Comparison of ENCODE assay signal across 10 cellular contexts in genomic region chr6:99416892-99417767, GRCh38. TPM values are rescaled to one million over a fixed set of nuclear protein-coding genes. Genes with fewer than 3 reads are reported as not detected.
DNase-seq lines count a peak whose midpoint lies in the region; ATAC-seq and TF ChIP-seq lines count a peak whose summit lies in the region.
"Had no signal": no experiment of that assay in that cellular context is flagged by ENCODE, and none has a peak within 500 bp of the region (broad histone marks: within the 10 kb centered on the region; RNA-seq: fewer than 3 reads in every experiment).

No MANE protein-coding gene starts in this region.

- peak overlapping the region; percentile 49 for H3K27ac Mint-ChIP-seq in activated CD8-positive, alpha-beta memory T cell treated with anti-CD3 and anti-CD28 coated beads, Interleukin-2, amount 10 ng/mL, durations not matched to agents 7 days and 5 days
- peak overlapping the region; percentile 80 for H3K27ac Mint-ChIP-seq in stimulated activated memory B cell treated with anti-CD40 and anti-IgM and Interleukin-4, amounts not matched to agents 10 μg/mL and 1 μg/mL and 100 μg/mL, for 72 hours
- H3K27ac Mint-ChIP-seq in activated CD4-positive, alpha-beta T cell treated with anti-CD3 and anti-CD28 coated beads, Interleukin-2, amount 10 ng/mL, durations not matched to agents 24 days and 14 days: no peak overlapping the region

- no peak for DNase-seq in activated CD8-positive, alpha-beta memory T cell treated with anti-CD3 and anti-CD28 coated beads, Interleukin-2, amount 10 ng/mL, durations not matched to agents 7 days and 5 days
- no peak for DNase-seq in activated CD8-positive, alpha-beta memory T cell treated with anti-CD3 and anti-CD28 coated beads for 24 hours
- DNase-seq in NCI-H510A treated with DMSO at 0.1 percent for 48 hours (lab: John Stamatoyannopoulos, UW): no peak
- DNase-seq in activated CD4-positive, alpha-beta T cell treated with anti-CD3 and anti-CD28 coated beads, Interleukin-2, amount 10 ng/mL, durations not matched to agents 24 days and 14 days: no peak
- DNase-seq in erythroblast (lab: John Stamatoyannopoulos, UW): no peak
- DNase-seq: stimulated activated CD4-positive, alpha-beta T cell treated with anti-CD3 and anti-CD28 coated beads, Interleukin-15, amount 100 ng/mL, for 24 hours; uterus had no signal

- H3K9me3 Mint-ChIP-seq in activated CD8-positive, alpha-beta memory T cell treated with anti-CD3 and anti-CD28 coated beads, Interleukin-2, amount 10 ng/mL, durations not matched to agents 7 days and 5 days (ENCODE audit: low read depth): no peaks in the 10 kb centered on the region
- no peaks in the 10 kb centered on the region for H3K9me3 Mint-ChIP-seq in stimulated activated memory B cell treated with anti-CD40 and anti-IgM and Interleukin-4, amounts not matched to agents 10 μg/mL and 1 μg/mL and 100 μg/mL, for 72 hours
- H3K9me3 Mint-ChIP-seq in activated CD4-positive, alpha-beta T cell treated with anti-CD3 and anti-CD28 coated beads, Interleukin-2, amount 10 ng/mL, durations not matched to agents 24 days and 14 days: no peaks in the 10 kb centered on the region

- intact Hi-C loops in activated CD4-positive, alpha-beta T cell treated with anti-CD3 and anti-CD28 coated beads, Interleukin-2, amount 10 ng/mL, durations not matched to agents 24 days and 14 days (cut with micrococcal nuclease): no loop called here

- CTCF ChIA-PET in activated CD8-positive, alpha-beta memory T cell treated with anti-CD3 and anti-CD28 coated beads, Interleukin-2, amount 10 ng/mL, durations not matched to agents 7 days and 5 days (lab: Charles Lee): interaction anchor here (0.9 to 1.2 kb wide), 4 partner anchors 9 to 82 kb away, joined by 3 to 5 read pairs (median 4); partner anchors contain the start of gene COQ3

- TF ChIP-seq POLR2A in erythroblast (IDR thresholded peaks at IDR 0.05; ENCODE audit: low read length): no peak

- no peaks in the 10 kb centered on the region for H3K27me3 Mint-ChIP-seq in activated CD8-positive, alpha-beta memory T cell treated with anti-CD3 and anti-CD28 coated beads, Interleukin-2, amount 10 ng/mL, durations not matched to agents 7 days and 5 days
- no peaks in the 10 kb centered on the region for H3K27me3 Mint-ChIP-seq in stimulated activated memory B cell treated with anti-CD40 and anti-IgM and Interleukin-4, amounts not matched to agents 10 μg/mL and 1 μg/mL and 100 μg/mL, for 72 hours
- H3K27me3 Mint-ChIP-seq in activated CD4-positive, alpha-beta T cell treated with anti-CD3 and anti-CD28 coated beads, Interleukin-2, amount 10 ng/mL, durations not matched to agents 24 days and 14 days: no peaks in the 10 kb centered on the region

- H3K4me1 Mint-ChIP-seq in activated CD8-positive, alpha-beta memory T cell treated with anti-CD3 and anti-CD28 coated beads, Interleukin-2, amount 10 ng/mL, durations not matched to agents 7 days and 5 days: peaks cover 33% of the 10 kb centered on the region
- H3K4me1 Mint-ChIP-seq in stimulated activated memory B cell treated with anti-CD40 and anti-IgM and Interleukin-4, amounts not matched to agents 10 μg/mL and 1 μg/mL and 100 μg/mL, for 72 hours: peaks cover 54% of the 10 kb centered on the region
- H3K4me1 Mint-ChIP-seq in activated CD4-positive, alpha-beta T cell treated with anti-CD3 and anti-CD28 coated beads, Interleukin-2, amount 10 ng/mL, durations not matched to agents 24 days and 14 days: peaks cover 29% of the 10 kb centered on the region

- peak overlapping the region; percentile 30 for H3K4me3 Mint-ChIP-seq in activated CD8-positive, alpha-beta memory T cell treated with anti-CD3 and anti-CD28 coated beads, Interleukin-2, amount 10 ng/mL, durations not matched to agents 7 days and 5 days
- peak overlapping the region; percentile 58 for H3K4me3 Mint-ChIP-seq in stimulated activated memory B cell treated with anti-CD40 and anti-IgM and Interleukin-4, amounts not matched to agents 10 μg/mL and 1 μg/mL and 100 μg/mL, for 72 hours
- no peak overlapping the region for H3K4me3 Mint-ChIP-seq in activated CD4-positive, alpha-beta T cell treated with anti-CD3 and anti-CD28 coated beads, Interleukin-2, amount 10 ng/mL, durations not matched to agents 24 days and 14 days

- H3K36me3 Mint-ChIP-seq in activated CD8-positive, alpha-beta memory T cell treated with anti-CD3 and anti-CD28 coated beads, Interleukin-2, amount 10 ng/mL, durations not matched to agents 7 days and 5 days: peaks cover 33% of the 10 kb centered on the region
- H3K36me3 Mint-ChIP-seq in stimulated activated memory B cell treated with anti-CD40 and anti-IgM and Interleukin-4, amounts not matched to agents 10 μg/mL and 1 μg/mL and 100 μg/mL, for 72 hours: peaks cover 26% of the 10 kb centered on the region
- peaks cover 32% of the 10 kb centered on the region for H3K36me3 Mint-ChIP-seq in activated CD4-positive, alpha-beta T cell treated with anti-CD3 and anti-CD28 coated beads, Interleukin-2, amount 10 ng/mL, durations not matched to agents 24 days and 14 days (ENCODE audit: low read depth)

- peak; percentile 67 for ATAC-seq in activated CD8-positive, alpha-beta memory T cell treated with anti-CD3 and anti-CD28 coated beads, Interleukin-2, amount 10 ng/mL, durations not matched to agents 7 days and 5 days
- ATAC-seq in GM21825 (IDR thresholded peaks at IDR 0.05; ENCODE audit: unreplicated experiment): peak; percentile 85
- peak; percentile 90 for ATAC-seq in HG03457 (IDR thresholded peaks at IDR 0.05; ENCODE audit: unreplicated experiment)
- ATAC-seq in stimulated activated memory B cell treated with anti-CD40 and anti-IgM and Interleukin-4, amounts not matched to agents 10 μg/mL and 1 μg/mL and 100 μg/mL, for 72 hours: peak; percentile 77

RNA-seq across cellular contexts. Expression of gene PNISR, which starts 8.0 kb away (rescaled TPM):
- 100 to 1,000 TPM; 136 to 162 TPM for total RNA-seq in activated CD8-positive, alpha-beta memory T cell treated with anti-CD3 and anti-CD28 coated beads, Interleukin-2, amount 10 ng/mL, durations not matched to agents 7 days and 5 days
- 109 and 117 TPM in 2 replicates for total RNA-seq in activated CD4-positive, alpha-beta T cell treated with anti-CD3 and anti-CD28 coated beads, Interleukin-2, amount 10 ng/mL, durations not matched to agents 24 days and 14 days

RNA-seq across cellular contexts. Expression of gene COQ3, which starts 23.1 kb away (rescaled TPM):
- total RNA-seq in activated CD8-positive, alpha-beta memory T cell treated with anti-CD3 and anti-CD28 coated beads, Interleukin-2, amount 10 ng/mL, durations not matched to agents 7 days and 5 days: 10 to 100 TPM; 10.6 to 12.2 TPM
- 13.4 and 14.4 TPM in 2 replicates for total RNA-seq in activated CD4-positive, alpha-beta T cell treated with anti-CD3 and anti-CD28 coated beads, Interleukin-2, amount 10 ng/mL, durations not matched to agents 24 days and 14 days
